Comparison of ENCODE assay signal across 26 cellular contexts in the genomic region with DNA sequence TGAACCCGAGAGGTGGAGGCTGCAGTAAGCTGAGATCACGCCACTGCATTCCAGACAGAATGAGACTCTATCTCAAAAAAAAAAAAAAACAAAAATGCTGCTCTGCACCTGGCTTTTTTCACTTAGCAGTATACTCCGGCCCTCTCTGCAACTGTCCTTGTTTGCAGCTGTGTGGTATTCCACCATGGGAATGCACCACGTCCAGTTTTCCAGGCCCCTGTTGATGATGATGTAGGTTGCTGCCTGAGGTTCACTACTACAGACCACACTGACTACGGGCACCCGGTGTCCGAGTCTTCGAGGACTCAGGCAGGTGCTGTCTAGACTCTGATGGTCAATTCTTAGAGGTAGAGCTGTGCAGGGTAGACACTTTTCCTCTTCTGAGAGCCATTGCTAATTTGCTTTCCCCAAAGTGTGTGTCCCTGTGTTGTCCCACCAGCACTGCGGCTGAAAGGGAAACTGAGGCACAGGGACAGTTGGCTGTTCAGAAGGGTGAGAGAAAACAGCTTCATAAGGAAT.
"Had no signal": no experiment of that assay in that cellular context is flagged by ENCODE, and none has a peak within 500 bp of the region (broad histone marks: within the 10 kb centered on the region; RNA-seq: fewer than 3 reads in every experiment).

No MANE protein-coding gene starts in this region.

- H3K4me2 ChIP-seq: PC-9 had no signal

- H3K27me3 Mint-ChIP-seq: activated B cell treated with CpG ODN at 0.5 μM for 24 hours; activated naive CD4-positive, alpha-beta T cell treated with anti-CD3 and anti-CD28 coated beads, Interleukin-2, amount 50 U/mL, for 24 hours; brain had no signal

- H3K27ac ChIP-seq: PC-9, SK-N-MC had no signal

- H3K27ac Mint-ChIP-seq: activated B cell treated with CpG ODN at 0.5 μM for 24 hours; activated CD4-positive, alpha-beta T cell treated with anti-CD3 and anti-CD28 coated beads, Interleukin-2, amount 10 ng/mL, durations not matched to agents 24 days and 14 days; activated CD8-positive, alpha-beta memory T cell treated with anti-CD3 and anti-CD28 coated beads, Interleukin-2, amount 10 ng/mL, durations not matched to agents 7 days and 5 days; activated naive CD4-positive, alpha-beta T cell treated with anti-CD3 and anti-CD28 coated beads, Interleukin-2, amount 50 U/mL, for 24 hours; activated T-cell treated with anti-CD3 and anti-CD28 coated beads, Interleukin-2, amount 50 U/mL, for 24 hours; activated T-helper 1 cell treated with anti-CD3 and anti-CD28 coated beads, Interleukin-12 subunit alpha, Interleukin-12 subunit beta, Interleukin-2, Interleukin-4 antibody, amounts not matched to agents 30 ng/mL and 10 ng/mL and 1 ng/mL, durations not matched to agents 14 hours and 24 hours and 36 hours; T-cell had no signal

- H3K36me3 Mint-ChIP-seq: activated CD8-positive, alpha-beta memory T cell treated with anti-CD3 and anti-CD28 coated beads, Interleukin-2, amount 10 ng/mL, durations not matched to agents 7 days and 5 days; activated naive CD4-positive, alpha-beta T cell treated with anti-CD3 and anti-CD28 coated beads, Interleukin-2, amount 50 U/mL, for 24 hours; brain; T-cell had no signal

- H3K9me3 Mint-ChIP-seq: activated B cell treated with CpG ODN at 0.5 μM for 24 hours; activated CD4-positive, alpha-beta T cell treated with anti-CD3 and anti-CD28 coated beads, Interleukin-2, amount 10 ng/mL, durations not matched to agents 24 days and 14 days; activated naive CD4-positive, alpha-beta T cell treated with anti-CD3 and anti-CD28 coated beads, Interleukin-2, amount 50 U/mL, for 24 hours; activated T-cell treated with anti-CD3 and anti-CD28 coated beads, Interleukin-2, amount 50 U/mL, for 24 hours; activated T-helper 1 cell treated with anti-CD3 and anti-CD28 coated beads, Interleukin-12 subunit alpha, Interleukin-12 subunit beta, Interleukin-2, Interleukin-4 antibody, amounts not matched to agents 30 ng/mL and 10 ng/mL and 1 ng/mL, durations not matched to agents 14 hours and 24 hours and 36 hours; T-cell had no signal

- ATAC-seq: activated CD8-positive, alpha-beta memory T cell treated with anti-CD3 and anti-CD28 coated beads, Interleukin-2, amount 10 ng/mL, durations not matched to agents 7 days and 5 days; Right ventricle myocardium inferior; T-cell had no signal

- H3K4me3 ChIP-seq: PC-9, SK-N-MC had no signal

- H3K4me1 Mint-ChIP-seq: activated CD4-positive, alpha-beta T cell treated with anti-CD3 and anti-CD28 coated beads, Interleukin-2, amount 10 ng/mL, durations not matched to agents 24 days and 14 days; activated naive CD4-positive, alpha-beta T cell treated with anti-CD3 and anti-CD28 coated beads, Interleukin-2, amount 50 U/mL, for 24 hours; T-cell had no signal

- DNase-seq: activated B cell treated with CpG ODN at 0.5 μM for 24 hours; activated CD4-positive, alpha-beta T cell treated with anti-CD3 and anti-CD28 coated beads for 1 hour; activated CD4-positive, alpha-beta T cell treated with anti-CD3 and anti-CD28 coated beads, Interleukin-2, amount 10 ng/mL, durations not matched to agents 24 days and 14 days; activated CD4-positive, alpha-beta T cell treated with anti-CD3 and anti-CD28 coated beads, Interleukin-2, amount 50 U/mL, for 48 hours; activated CD8-positive, alpha-beta memory T cell treated with anti-CD3 and anti-CD28 coated beads, Interleukin-2, amount 10 ng/mL, durations not matched to agents 7 days and 5 days; activated effector memory CD4-positive, alpha-beta T cell treated with Interleukin-2 at 50 U/mL for 16 hours; activated naive CD4-positive, alpha-beta T cell; activated T-cell treated with anti-CD3 and anti-CD28 coated beads, Interleukin-2, amount 50 U/mL, for 24 hours; amygdala; IMR-90; KG1; NCI-H1105; NCI-H1436; NCI-H1694 treated with DMSO at 0.1 percent for 48 hours; NCI-H2029 treated with DMSO at 0.1 percent for 48 hours; NCI-H510A treated with DMSO at 0.1 percent for 48 hours; NCI-H69; PC-9; T-cell; T-helper 2 cell; T1000 had no signal

- H2AFZ ChIP-seq: PC-9 had no signal

- H3K4me3 Mint-ChIP-seq: activated B cell treated with CpG ODN at 0.5 μM for 24 hours; activated CD4-positive, alpha-beta T cell treated with anti-CD3 and anti-CD28 coated beads, Interleukin-2, amount 10 ng/mL, durations not matched to agents 24 days and 14 days; activated CD8-positive, alpha-beta memory T cell treated with anti-CD3 and anti-CD28 coated beads, Interleukin-2, amount 10 ng/mL, durations not matched to agents 7 days and 5 days; activated naive CD4-positive, alpha-beta T cell treated with anti-CD3 and anti-CD28 coated beads, Interleukin-2, amount 50 U/mL, for 24 hours; activated T-cell treated with anti-CD3 and anti-CD28 coated beads, Interleukin-2, amount 50 U/mL, for 24 hours; activated T-helper 1 cell treated with anti-CD3 and anti-CD28 coated beads, Interleukin-12 subunit alpha, Interleukin-12 subunit beta, Interleukin-2, Interleukin-4 antibody, amounts not matched to agents 30 ng/mL and 10 ng/mL and 1 ng/mL, durations not matched to agents 14 hours and 24 hours and 36 hours; brain; T-cell had no signal
